8 cellular contexts compared by ENCODE assay signal in genomic region chr4:185142911-185143595, GRCh38. TPM values are rescaled to one million over a fixed set of nuclear protein-coding genes. Genes with fewer than 3 reads are reported as not detected.
DNase-seq lines count a peak whose midpoint lies in the region; ATAC-seq and TF ChIP-seq lines count a peak whose summit lies in the region.

TSS of gene SLC25A4 (plus strand) at chr4:185143266. CDS start at chr4:185143373, 107 bp downstream.

- no peak within 1 kb of the TSS for H3K27ac Mint-ChIP-seq in activated CD4-positive, alpha-beta memory T cell treated with anti-CD3 and anti-CD28 coated beads, Interleukin-2, amount 10 ng/mL, durations not matched to agents 7 days and 5 days

- ATAC-seq in GM18907 (IDR thresholded peaks at IDR 0.05; ENCODE audit: unreplicated experiment), result peak; percentile 98
- ATAC-seq in HG03159 (IDR thresholded peaks at IDR 0.05; ENCODE audit: unreplicated experiment), result peak; percentile 95
- peak; percentile 98 for ATAC-seq in lower lobe of right lung

- H3K4me1 ChIP-seq in duodenal mucosa (ENCODE audit: control insufficient read depth in 1 of 2, insufficient read depth in 2 of 2, low read length in 2 of 2) (peaks cover 9 to 11% of the 10 kb centered on the region in 2 donors), lower lobe of right lung (peaks cover 26% of the 10 kb centered on the region)

- intact Hi-C loops in lower lobe of right lung (cut with DNase I), result no loop called here

- DNase-seq in AG20443 (ENCODE audit: low spot score), result peak; percentile 95
- peak; percentile 75 for DNase-seq in NCI-H510A treated with DMSO at 0.1 percent for 48 hours (lab: John Stamatoyannopoulos, UW)
- peak; percentile 78 for DNase-seq in activated CD4-positive, alpha-beta memory T cell treated with anti-CD3 and anti-CD28 coated beads, Interleukin-2, amount 10 ng/mL, durations not matched to agents 7 days and 5 days
- peak; percentile 88 for DNase-seq in lower lobe of right lung
- DNase-seq in stimulated activated CD4-positive, alpha-beta T cell treated with anti-CD3 and anti-CD28 coated beads, TNF-alpha, amount 100 ng/mL, for 4 hours (ENCODE audit: low read depth in 3 of 3), result peak; percentile 60 to 69 (median 66)

- H3K36me3 Mint-ChIP-seq in activated CD4-positive, alpha-beta memory T cell treated with anti-CD3 and anti-CD28 coated beads, Interleukin-2, amount 10 ng/mL, durations not matched to agents 7 days and 5 days (ENCODE audit: low read depth), result no peaks in the 10 kb centered on the region

- no peaks in the 10 kb centered on the region for H3K9me3 ChIP-seq in duodenal mucosa (ENCODE audit: control insufficient read depth in 1 of 2, low read length in 2 of 2)
- no peaks in the 10 kb centered on the region for H3K9me3 ChIP-seq in lower lobe of right lung

- CTCF ChIA-PET in activated CD4-positive, alpha-beta memory T cell treated with anti-CD3 and anti-CD28 coated beads, Interleukin-2, amount 10 ng/mL, durations not matched to agents 7 days and 5 days (lab: Charles Lee), result interaction anchor here (0.7 to 1.9 kb wide), 11 partner anchors 9 to 143 kb away, joined by 3 to 10 read pairs (median 4); no protein-coding TSS in a partner anchor

- H3K4me3 Mint-ChIP-seq in activated CD4-positive, alpha-beta memory T cell treated with anti-CD3 and anti-CD28 coated beads, Interleukin-2, amount 10 ng/mL, durations not matched to agents 7 days and 5 days, result peak within 1 kb of the TSS; percentile 80

- peaks cover 0 to 3% of the 10 kb centered on the region in 2 donors for H3K27me3 ChIP-seq in duodenal mucosa (ENCODE audit: control insufficient read depth in 1 of 2, insufficient read depth in 2 of 2, low read length in 2 of 2)
- peaks cover 13% of the 10 kb centered on the region for H3K27me3 ChIP-seq in lower lobe of right lung (ENCODE audit: low read depth)

- no peaks in the 10 kb centered on the region for H3K9me3 Mint-ChIP-seq in activated CD4-positive, alpha-beta memory T cell treated with anti-CD3 and anti-CD28 coated beads, Interleukin-2, amount 10 ng/mL, durations not matched to agents 7 days and 5 days

- peak within 1 kb of the TSS; percentile 76 to 78 for H3K4me3 ChIP-seq in duodenal mucosa (ENCODE audit: low read depth in 1 of 2, low read length in 2 of 2)
- H3K4me3 ChIP-seq in lower lobe of right lung, result peak within 1 kb of the TSS; percentile 72

- H3K36me3 ChIP-seq in duodenal mucosa (ENCODE audit: control insufficient read depth in 1 of 2, insufficient read depth in 2 of 2, low read length in 2 of 2) (peaks cover 0 to 3% of the 10 kb centered on the region in 2 donors), lower lobe of right lung (peaks cover 11% of the 10 kb centered on the region)

- peak within 1 kb of the TSS; percentile 57 to 69 for H3K9ac ChIP-seq in duodenal mucosa (ENCODE audit: low read depth in 1 of 2, low read length in 2 of 2)

- H3K4me1 Mint-ChIP-seq in activated CD4-positive, alpha-beta memory T cell treated with anti-CD3 and anti-CD28 coated beads, Interleukin-2, amount 10 ng/mL, durations not matched to agents 7 days and 5 days, result peaks cover 12% of the 10 kb centered on the region

- peaks cover 38% of the 10 kb centered on the region for H3K27me3 Mint-ChIP-seq in activated CD4-positive, alpha-beta memory T cell treated with anti-CD3 and anti-CD28 coated beads, Interleukin-2, amount 10 ng/mL, durations not matched to agents 7 days and 5 days

- POLR2A ChIA-PET in activated CD4-positive, alpha-beta memory T cell treated with anti-CD3 and anti-CD28 coated beads, Interleukin-2, amount 10 ng/mL, durations not matched to agents 7 days and 5 days (lab: Charles Lee), result interaction anchor here (0.8 to 1.8 kb wide), 10 partner anchors 9 to 409 kb away, joined by 3 to 5 read pairs (median 4); partner anchors contain the start of genes ACSL1, ANKRD37, CENPU and LRP2BP

- TF ChIP-seq CTCF in lower lobe of right lung (IDR thresholded peaks at IDR 0.05), result peak; percentile 65

- H3K27ac ChIP-seq in duodenal mucosa (ENCODE audit: low read depth, low read length) (peak within 1 kb of the TSS; percentile 68), lower lobe of right lung (peak within 1 kb of the TSS; percentile 84)

RNA-seq across cellular contexts. Expression of gene SLC25A4, which starts in this region (rescaled TPM):
- total RNA-seq in activated CD4-positive, alpha-beta memory T cell treated with anti-CD3 and anti-CD28 coated beads, Interleukin-2, amount 10 ng/mL, durations not matched to agents 7 days and 5 days, result 1 to 10 TPM; 3.8 to 5.2 TPM
- 33.1 TPM for total RNA-seq in lower lobe of right lung

Comparison
In these comparisons a context has a peak if more than half of its experiments do, and no peak if none do; other contexts are left out.
1. Peak in every context shown above with its lines: DNase-seq, ATAC-seq, H3K4me3 ChIP-seq and H3K27ac ChIP-seq.